Comparison of ENCODE assay signal across 8 cellular contexts in genomic region chr17:80545499-80545826, GRCh38. TPM values are rescaled to one million over a fixed set of nuclear protein-coding genes. Genes with fewer than 3 reads are reported as not detected.
A peak's percentile ranks its signal among the peaks of the same experiment; 100 is the strongest.
DNase-seq lines count a peak whose midpoint lies in the region; FAIRE-seq and TF ChIP-seq lines count a peak whose summit lies in the region.

No MANE protein-coding gene starts in this region.

- dilution Hi-C loops in keratinocyte (cut with MboI; ENCODE audit: extremely low pct_ligation_motif_present, low sequenced_read_pairs) = no loop called here

- 1 to 4% methylated on average over 8 of the region's 8 CpGs for WGBS in testis, 2 donors

- intact Hi-C loops in activated CD4-positive, alpha-beta T cell treated with anti-CD3 and anti-CD28 coated beads, Interleukin-2, amount 10 ng/mL, durations not matched to agents 24 days and 14 days (cut with micrococcal nuclease) = no loop called here
- intact Hi-C loops in activated T-helper 1 cell treated with anti-CD3 and anti-CD28 coated beads, Interleukin-12 subunit alpha, Interleukin-12 subunit beta, Interleukin-2, Interleukin-4 antibody, amounts not matched to agents 30 ng/mL and 10 ng/mL and 1 ng/mL, durations not matched to agents 14 hours and 24 hours and 36 hours (cut with micrococcal nuclease) = loop anchor here (2.0 kb wide), 1 partner anchor 91 kb away; no protein-coding TSS in a partner anchor
- intact Hi-C loops in testis (cut with DNase I; ENCODE audit: low total_unique reads) = no loop called here

- peak overlapping the region; percentile 97 for H3K4me3 Mint-ChIP-seq in activated CD4-positive, alpha-beta T cell treated with anti-CD3 and anti-CD28 coated beads, Interleukin-2, amount 10 ng/mL, durations not matched to agents 24 days and 14 days
- peak overlapping the region; percentile 93 for H3K4me3 Mint-ChIP-seq in activated T-helper 1 cell treated with anti-CD3 and anti-CD28 coated beads, Interleukin-12 subunit alpha, Interleukin-12 subunit beta, Interleukin-2, Interleukin-4 antibody, amounts not matched to agents 30 ng/mL and 10 ng/mL and 1 ng/mL, durations not matched to agents 14 hours and 24 hours and 36 hours

- H3K27ac Mint-ChIP-seq in activated CD4-positive, alpha-beta T cell treated with anti-CD3 and anti-CD28 coated beads, Interleukin-2, amount 10 ng/mL, durations not matched to agents 24 days and 14 days = peak overlapping the region; percentile 96
- peak overlapping the region; percentile 94 for H3K27ac Mint-ChIP-seq in activated T-helper 1 cell treated with anti-CD3 and anti-CD28 coated beads, Interleukin-12 subunit alpha, Interleukin-12 subunit beta, Interleukin-2, Interleukin-4 antibody, amounts not matched to agents 30 ng/mL and 10 ng/mL and 1 ng/mL, durations not matched to agents 14 hours and 24 hours and 36 hours

- peak overlapping the region; percentile 99 for H2AFZ ChIP-seq in keratinocyte (ENCODE audit: control insufficient read depth, low read length)

- peaks cover 17% of the 10 kb centered on the region for H3K4me1 Mint-ChIP-seq in activated CD4-positive, alpha-beta T cell treated with anti-CD3 and anti-CD28 coated beads, Interleukin-2, amount 10 ng/mL, durations not matched to agents 24 days and 14 days
- peaks cover 32% of the 10 kb centered on the region for H3K4me1 Mint-ChIP-seq in activated T-helper 1 cell treated with anti-CD3 and anti-CD28 coated beads, Interleukin-12 subunit alpha, Interleukin-12 subunit beta, Interleukin-2, Interleukin-4 antibody, amounts not matched to agents 30 ng/mL and 10 ng/mL and 1 ng/mL, durations not matched to agents 14 hours and 24 hours and 36 hours (ENCODE audit: low read depth)

- peaks cover 57% of the 10 kb centered on the region for H3K79me2 ChIP-seq in keratinocyte (ENCODE audit: control insufficient read depth, insufficient read depth, low read length)

- H3K9me1 ChIP-seq in keratinocyte (ENCODE audit: control insufficient read depth, extremely low read depth, insufficient read depth, low read length) = no peaks in the 10 kb centered on the region

- TF ChIP-seq CTCF in keratinocyte (optimal IDR thresholded peaks at IDR 0.05 in 1 of 3, IDR thresholded peaks at IDR 0.05 in 1 of 3, conservative IDR thresholded peaks at IDR 0.05 in 1 of 3; ENCODE audit: extremely low read depth in 1 of 3, insufficient read depth in 2 of 3, low read length in 3 of 3) = no peak
- no peak for TF ChIP-seq CTCF in testis (IDR thresholded peaks at IDR 0.05)

- FAIRE-seq in keratinocyte (lab: Jason Lieb, UNC) = no peak

- H4K20me1 ChIP-seq in keratinocyte (ENCODE audit: control insufficient read depth, extremely low read depth, insufficient read depth, low read length) = no peaks in the 10 kb centered on the region

- H3K4me2 ChIP-seq in keratinocyte (ENCODE audit: control insufficient read depth, extremely low read depth, insufficient read depth, low read depth, low read length) = peak overlapping the region; percentile 94

- no peak for TF ChIP-seq POLR2A in testis (IDR thresholded peaks at IDR 0.05)

- H3K27me3 ChIP-seq in keratinocyte (ENCODE audit: control insufficient read depth, extremely low read depth, insufficient read depth, low read length) (no peaks in the 10 kb centered on the region), testis (no peaks in the 10 kb centered on the region)

- H3K9me3 ChIP-seq in keratinocyte (ENCODE audit: control insufficient read depth, low read depth, low read length) (no peaks in the 10 kb centered on the region), testis (no peaks in the 10 kb centered on the region)

- H3K4me3 ChIP-seq in keratinocyte (ENCODE audit: control insufficient read depth in 2 of 3, extremely low read depth in 1 of 3, insufficient read depth in 2 of 3, low read depth in 1 of 3, low read length in 3 of 3) (peak overlapping the region; percentile 54 to 99 (median 98)), testis (peak overlapping the region; percentile 85 to 88)

- H3K9me3 Mint-ChIP-seq in activated CD4-positive, alpha-beta T cell treated with anti-CD3 and anti-CD28 coated beads, Interleukin-2, amount 10 ng/mL, durations not matched to agents 24 days and 14 days = no peaks in the 10 kb centered on the region
- H3K9me3 Mint-ChIP-seq in activated T-helper 1 cell treated with anti-CD3 and anti-CD28 coated beads, Interleukin-12 subunit alpha, Interleukin-12 subunit beta, Interleukin-2, Interleukin-4 antibody, amounts not matched to agents 30 ng/mL and 10 ng/mL and 1 ng/mL, durations not matched to agents 14 hours and 24 hours and 36 hours = no peaks in the 10 kb centered on the region

- DNase-seq in activated CD4-positive, alpha-beta T cell treated with anti-CD3 and anti-CD28 coated beads, Interleukin-2, amount 10 ng/mL, durations not matched to agents 24 days and 14 days = no peak
- no peak for DNase-seq in activated CD4-positive, alpha-beta T cell treated with anti-CD3 and anti-CD28 coated beads, Interleukin-2, amount 50 U/mL, for 1 hour
- no peak for DNase-seq in activated T-helper 1 cell treated with anti-CD3 and anti-CD28 coated beads, Interleukin-12 subunit alpha, Interleukin-12 subunit beta, Interleukin-2, Interleukin-4 antibody, amounts not matched to agents 30 ng/mL and 10 ng/mL and 1 ng/mL, durations not matched to agents 14 hours and 24 hours and 36 hours (ENCODE audit: low spot score)
- DNase-seq in keratinocyte (ENCODE audit: low read depth, low spot score) (no peak), testis (no peak), NCI-H187 (lab: John Stamatoyannopoulos, UW) (no peak), NCI-H1417 (lab: John Stamatoyannopoulos, UW) (no peak), MV-4-11 (lab: John Stamatoyannopoulos, UW) (no peak)

- peaks cover 5% of the 10 kb centered on the region for H3K27me3 Mint-ChIP-seq in activated CD4-positive, alpha-beta T cell treated with anti-CD3 and anti-CD28 coated beads, Interleukin-2, amount 10 ng/mL, durations not matched to agents 24 days and 14 days
- peaks cover 5% of the 10 kb centered on the region for H3K27me3 Mint-ChIP-seq in activated T-helper 1 cell treated with anti-CD3 and anti-CD28 coated beads, Interleukin-12 subunit alpha, Interleukin-12 subunit beta, Interleukin-2, Interleukin-4 antibody, amounts not matched to agents 30 ng/mL and 10 ng/mL and 1 ng/mL, durations not matched to agents 14 hours and 24 hours and 36 hours (ENCODE audit: insufficient read depth)

- H3K27ac ChIP-seq in keratinocyte (ENCODE audit: control insufficient read depth, insufficient read depth, low read length) (peak overlapping the region; percentile 97), testis (no peak overlapping the region)

- H3K36me3 ChIP-seq in keratinocyte (ENCODE audit: control insufficient read depth in 2 of 2, extremely low read depth in 1 of 2, insufficient read depth in 2 of 2, low read length in 2 of 2) = no peaks in the 10 kb centered on the region
- H3K36me3 ChIP-seq in testis (ENCODE audit: low read depth, missing control alignments) = no peaks in the 10 kb centered on the region

- peak overlapping the region; percentile 100 for H3K9ac ChIP-seq in keratinocyte (ENCODE audit: control insufficient read depth, extremely low read depth, insufficient read depth, low read length)

- H3K36me3 Mint-ChIP-seq in activated CD4-positive, alpha-beta T cell treated with anti-CD3 and anti-CD28 coated beads, Interleukin-2, amount 10 ng/mL, durations not matched to agents 24 days and 14 days (ENCODE audit: low read depth) = peaks cover 10% of the 10 kb centered on the region
- H3K36me3 Mint-ChIP-seq in activated T-helper 1 cell treated with anti-CD3 and anti-CD28 coated beads, Interleukin-12 subunit alpha, Interleukin-12 subunit beta, Interleukin-2, Interleukin-4 antibody, amounts not matched to agents 30 ng/mL and 10 ng/mL and 1 ng/mL, durations not matched to agents 14 hours and 24 hours and 36 hours (ENCODE audit: low read depth) = peaks cover 2% of the 10 kb centered on the region

- peaks cover 30% of the 10 kb centered on the region for H3K4me1 ChIP-seq in keratinocyte (ENCODE audit: control insufficient read depth, extremely low read depth, insufficient read depth, low read length)
- H3K4me1 ChIP-seq in testis = peaks cover 13% of the 10 kb centered on the region

RNA-seq across cellular contexts. Expression of gene RPTOR, which starts 0.8 kb away (rescaled TPM):
- 67.2 and 68.2 TPM in 2 replicates for total RNA-seq in activated CD4-positive, alpha-beta T cell treated with anti-CD3 and anti-CD28 coated beads, Interleukin-2, amount 10 ng/mL, durations not matched to agents 24 days and 14 days
- 63.5 and 66.7 TPM in 2 replicates for total RNA-seq in activated T-helper 1 cell treated with anti-CD3 and anti-CD28 coated beads, Interleukin-12 subunit alpha, Interleukin-12 subunit beta, Interleukin-2, Interleukin-4 antibody, amounts not matched to agents 30 ng/mL and 10 ng/mL and 1 ng/mL, durations not matched to agents 14 hours and 24 hours and 36 hours
- polyA plus RNA-seq in keratinocyte (3.6 to 11.3 TPM (median 4.0 TPM) in 3 replicates), testis (ENCODE audit: insufficient read depth, low read depth, low replicate concordance) (21.8 TPM)
- 20.1 TPM for polyA plus RNA-seq in keratinocyte (2011; ENCODE audit: low read depth)
- polyA plus RNA-seq in keratinocyte (2011; cell fraction: cytosol; rRNA removed) = 4.1 and 7.2 TPM in 2 replicates
- polyA plus RNA-seq in keratinocyte (2011; cell fraction: nucleus; rRNA removed) = 19.0 and 24.1 TPM in 2 replicates
- 6.1 and 19.2 TPM in 2 replicates for polyA plus RNA-seq in keratinocyte (2012; ENCODE audit: low replicate concordance)
- 14.2 to 55.6 TPM (median 19.5 TPM) in 3 replicates for polyA minus RNA-seq in keratinocyte
- 18.0 TPM for polyA minus RNA-seq in keratinocyte (2011; cell fraction: cytosol; rRNA and poly(A)+ RNA removed)
- 40.2 and 51.5 TPM in 2 replicates for polyA minus RNA-seq in keratinocyte (2011; cell fraction: nucleus; rRNA and poly(A)+ RNA removed)
- total RNA-seq in testis = 10 to 100 TPM; 56.6 to 68.3 TPM
